ENCODE assay signal across 9 cellular contexts in genomic region chr1:200150721-200151120, GRCh38.
DNase-seq lines count a peak whose midpoint lies in the region; ATAC-seq and TF ChIP-seq lines count a peak whose summit lies in the region.
"Had no signal": no experiment of that assay in that cellular context is flagged by ENCODE, and none has a peak within 500 bp of the region (broad histone marks: within the 10 kb centered on the region; RNA-seq: fewer than 3 reads in every experiment).

No MANE protein-coding gene starts in this region.

- intact Hi-C loops in stomach (cut with DNase I; ENCODE audit: low total_unique reads), result no loop called here

- DNase-seq in activated T-cell treated with anti-CD3 and anti-CD28 coated beads, Interleukin-2, amount 50 U/mL, for 24 hours, result no peak
- DNase-seq in activated T-cell treated with anti-CD3 and anti-CD28 coated beads, Interleukin-2, amount 50 U/mL, for 4 hours, result no peak
- DNase-seq in SJSA1 (ENCODE audit: low read depth in 1 of 2, low spot score in 2 of 2) (peak; percentile 63 to 64), kidney glomerular epithelial cell (lab: John Stamatoyannopoulos, UW) (peak; percentile 91), stomach (no peak), cerebellum (ENCODE audit: low spot score) (no peak), Peyer's patch (no peak)
- DNase-seq: activated naive CD8-positive, alpha-beta T cell treated with anti-CD3 and anti-CD28 coated beads, Interleukin-2, amount 10 ng/mL, durations not matched to agents 7 days and 5 days had no signal

- H3K9me3 Mint-ChIP-seq in activated T-cell treated with anti-CD3 and anti-CD28 coated beads, Interleukin-2, amount 50 U/mL, for 24 hours, result no peaks in the 10 kb centered on the region
- H3K9me3 Mint-ChIP-seq in activated T-cell treated with anti-CD3 and anti-CD28 coated beads, Interleukin-2, amount 50 U/mL, for 4 hours, result no peaks in the 10 kb centered on the region

- no peaks in the 10 kb centered on the region for H3K36me3 ChIP-seq in SJSA1
- no peaks in the 10 kb centered on the region for H3K36me3 ChIP-seq in stomach
- H3K36me3 ChIP-seq in Peyer's patch, result peaks cover 0 to 4% (median 0%) of the 10 kb centered on the region in 3 donors

- H3K4me1 Mint-ChIP-seq in activated T-cell treated with anti-CD3 and anti-CD28 coated beads, Interleukin-2, amount 50 U/mL, for 24 hours (ENCODE audit: low read depth), result peaks cover 45% of the 10 kb centered on the region
- peaks cover 41% of the 10 kb centered on the region for H3K4me1 Mint-ChIP-seq in activated T-cell treated with anti-CD3 and anti-CD28 coated beads, Interleukin-2, amount 50 U/mL, for 4 hours (ENCODE audit: low read depth)

- peaks cover 17% of the 10 kb centered on the region for H3K4me1 ChIP-seq in SJSA1 (replicated peaks)
- peaks cover 0 to 14% (median 3%) of the 10 kb centered on the region in 4 donors for H3K4me1 ChIP-seq in stomach
- H3K4me1 ChIP-seq in Peyer's patch, result peaks cover 0 to 7% (median 4%) of the 10 kb centered on the region in 4 donors

- H3K27me3 Mint-ChIP-seq in activated T-cell treated with anti-CD3 and anti-CD28 coated beads, Interleukin-2, amount 50 U/mL, for 24 hours, result no peaks in the 10 kb centered on the region
- no peaks in the 10 kb centered on the region for H3K27me3 Mint-ChIP-seq in activated T-cell treated with anti-CD3 and anti-CD28 coated beads, Interleukin-2, amount 50 U/mL, for 4 hours (ENCODE audit: low read depth)
- H3K27me3 Mint-ChIP-seq: activated naive CD8-positive, alpha-beta T cell treated with anti-CD3 and anti-CD28 coated beads, Interleukin-2, amount 10 ng/mL, durations not matched to agents 7 days and 5 days had no signal

- no peak for ATAC-seq in activated T-cell treated with anti-CD3 and anti-CD28 coated beads, Interleukin-2, amount 50 U/mL, for 4 hours
- ATAC-seq in HG03045 (IDR thresholded peaks at IDR 0.05; ENCODE audit: unreplicated experiment), result peak; percentile 58

- H3K4me3 ChIP-seq in SJSA1 (no peak overlapping the region), stomach (no peak overlapping the region), Peyer's patch (no peak overlapping the region)

- H3K9me3 ChIP-seq in SJSA1 (replicated peaks) (no peaks in the 10 kb centered on the region), stomach (no peaks in the 10 kb centered on the region), Peyer's patch (no peaks in the 10 kb centered on the region)

- H3K27me3 ChIP-seq in SJSA1 (replicated peaks), result no peaks in the 10 kb centered on the region
- no peaks in the 10 kb centered on the region for H3K27me3 ChIP-seq in stomach
- no peaks in the 10 kb centered on the region for H3K27me3 ChIP-seq in Peyer's patch

- TF ChIP-seq CTCF in stomach (IDR thresholded peaks at IDR 0.05) (no peak), Peyer's patch (IDR thresholded peaks at IDR 0.05) (no peak)

- 14 to 63% (median 37%) methylated on average over 4 of the region's 4 CpGs for WGBS in stomach, 5 donors

- TF ChIP-seq POLR2A in stomach (IDR thresholded peaks at IDR 0.05) (no peak), Peyer's patch (IDR thresholded peaks at IDR 0.05) (no peak)

- H3K27ac Mint-ChIP-seq in activated T-cell treated with anti-CD3 and anti-CD28 coated beads, Interleukin-2, amount 50 U/mL, for 24 hours, result peak overlapping the region; percentile 27
- H3K27ac Mint-ChIP-seq: activated naive CD8-positive, alpha-beta T cell treated with anti-CD3 and anti-CD28 coated beads, Interleukin-2, amount 10 ng/mL, durations not matched to agents 7 days and 5 days had no signal

- no peak for TF ChIP-seq EP300 in stomach (IDR thresholded peaks at IDR 0.05)

- H3K4me3 Mint-ChIP-seq in activated T-cell treated with anti-CD3 and anti-CD28 coated beads, Interleukin-2, amount 50 U/mL, for 24 hours, result no peak overlapping the region
- no peak overlapping the region for H3K4me3 Mint-ChIP-seq in activated T-cell treated with anti-CD3 and anti-CD28 coated beads, Interleukin-2, amount 50 U/mL, for 4 hours
- H3K4me3 Mint-ChIP-seq: activated naive CD8-positive, alpha-beta T cell treated with anti-CD3 and anti-CD28 coated beads, Interleukin-2, amount 10 ng/mL, durations not matched to agents 7 days and 5 days had no signal

- no peaks in the 10 kb centered on the region for H3K36me3 Mint-ChIP-seq in activated T-cell treated with anti-CD3 and anti-CD28 coated beads, Interleukin-2, amount 50 U/mL, for 24 hours (ENCODE audit: low read depth)
- no peaks in the 10 kb centered on the region for H3K36me3 Mint-ChIP-seq in activated T-cell treated with anti-CD3 and anti-CD28 coated beads, Interleukin-2, amount 50 U/mL, for 4 hours (ENCODE audit: insufficient read depth)

- H3K27ac ChIP-seq in SJSA1 (no peak overlapping the region), stomach (no peak overlapping the region), Peyer's patch (no peak overlapping the region)

Comparison
In these comparisons a context has a peak if more than half of its experiments do, and no peak if none do; other contexts are left out.
1. DNase-seq: peak in SJSA1 (2 of 2) and kidney glomerular epithelial cell (single experiment); none in activated T-cell treated with anti-CD3 and anti-CD28 coated beads, Interleukin-2, amount 50 U/mL, for 24 hours (single experiment), activated T-cell treated with anti-CD3 and anti-CD28 coated beads, Interleukin-2, amount 50 U/mL, for 4 hours (single experiment), stomach (single experiment), cerebellum (single experiment) and Peyer's patch (0 of 3).